9 cellular contexts compared by ENCODE assay signal in the genomic region with DNA sequence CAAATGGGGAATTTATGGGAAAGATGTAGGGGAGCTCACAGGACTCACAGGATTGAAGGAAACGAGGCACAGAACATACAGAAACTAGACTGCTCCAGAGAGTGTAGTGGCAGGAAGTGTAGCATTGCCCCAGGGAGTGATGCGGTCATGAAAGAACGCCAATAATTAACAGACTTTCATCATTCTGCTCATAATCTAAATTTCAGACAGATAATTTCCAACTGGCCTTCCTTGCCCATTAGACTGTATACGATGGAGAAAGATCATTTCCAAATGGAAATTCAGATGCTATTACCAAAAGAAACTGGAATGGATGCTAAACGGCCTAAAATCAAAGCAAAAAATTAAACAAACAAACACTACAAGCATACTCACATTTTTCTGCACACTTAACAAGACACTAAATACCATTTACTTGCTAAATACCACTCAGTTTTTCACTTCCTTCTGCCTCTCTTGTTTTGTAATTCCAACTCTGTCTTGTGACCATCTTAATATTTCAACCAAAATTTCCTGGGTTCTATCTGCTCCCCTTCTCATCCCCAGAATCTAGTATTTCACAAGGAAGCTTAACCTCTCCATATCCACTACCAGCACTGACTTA.
DNase-seq lines count a peak whose midpoint lies in the region; ATAC-seq and TF ChIP-seq lines count a peak whose summit lies in the region.
"Had no signal": no experiment of that assay in that cellular context is flagged by ENCODE, and none has a peak within 500 bp of the region (broad histone marks: within the 10 kb centered on the region; RNA-seq: fewer than 3 reads in every experiment).

No MANE protein-coding gene starts in this region.

- DNase-seq in left ventricle myocardium superior (no peak), left cardiac atrium (no peak), HEK293T (ENCODE audit: extremely low spot score) (no peak), DMS153 (lab: John Stamatoyannopoulos, UW) (no peak), NCI-H146 treated with DMSO at 0.1 percent for 48 hours (lab: John Stamatoyannopoulos, UW; ENCODE audit: unreplicated experiment) (no peak)
- no peak for DNase-seq in stimulated activated CD4-positive, alpha-beta T cell treated with anti-CD3 and anti-CD28 coated beads, Interleukin-4, amount 100 ng/mL, for 24 hours
- DNase-seq: NCI-H526 had no signal

- intact Hi-C loops in left ventricle myocardium superior (cut with micrococcal nuclease) = no loop called here
- intact Hi-C loops in left cardiac atrium (cut with DNase I) = no loop called here
- intact Hi-C loops in dendritic cell treated with granulocyte-macrophage colony-stimulating factor and Interleukin-4, amounts not matched to agents 40 ng/mL and 50 ng/mL, for 4 days (cut with micrococcal nuclease) = loop anchor here (5.0 to 10.0 kb wide), 2 partner anchors 74 to 111 kb away; partner anchors contain the start of gene LPAR1

- peaks cover 33% of the 10 kb centered on the region for H3K4me1 Mint-ChIP-seq in dendritic cell treated with granulocyte-macrophage colony-stimulating factor and Interleukin-4, amounts not matched to agents 40 ng/mL and 50 ng/mL, for 4 days (ENCODE audit: low read depth)

- no peaks in the 10 kb centered on the region for H3K9me3 Mint-ChIP-seq in dendritic cell treated with granulocyte-macrophage colony-stimulating factor and Interleukin-4, amounts not matched to agents 40 ng/mL and 50 ng/mL, for 4 days

- no peaks in the 10 kb centered on the region for H3K27me3 Mint-ChIP-seq in dendritic cell treated with granulocyte-macrophage colony-stimulating factor and Interleukin-4, amounts not matched to agents 40 ng/mL and 50 ng/mL, for 4 days

- POLR2A ChIA-PET in HEK293T (lab: Yijun Ruan, JAX) = no interaction called here

- peaks cover 6% of the 10 kb centered on the region for H3K36me3 Mint-ChIP-seq in dendritic cell treated with granulocyte-macrophage colony-stimulating factor and Interleukin-4, amounts not matched to agents 40 ng/mL and 50 ng/mL, for 4 days (ENCODE audit: low read depth)

- peak overlapping the region; percentile 77 for H3K27ac Mint-ChIP-seq in dendritic cell treated with granulocyte-macrophage colony-stimulating factor and Interleukin-4, amounts not matched to agents 40 ng/mL and 50 ng/mL, for 4 days

- CTCF ChIA-PET in HEK293T (lab: Yijun Ruan, JAX) = no interaction called here

- ATAC-seq in left ventricle myocardium superior (peak; percentile 15), left cardiac atrium (no peak), HG03432 (IDR thresholded peaks at IDR 0.05; ENCODE audit: unreplicated experiment) (peak; percentile 66)

- H3K4me3 Mint-ChIP-seq in dendritic cell treated with granulocyte-macrophage colony-stimulating factor and Interleukin-4, amounts not matched to agents 40 ng/mL and 50 ng/mL, for 4 days = peak overlapping the region; percentile 0

TF ChIP-seq in HEK293T, 16 proteins besides CTCF, POLR2A, EP300 and RAD21:
- TF ChIP-seq HDGF (IDR thresholded peaks at IDR 0.05; ENCODE audit: borderline replicate concordance) (no peak), BHLHE40 (IDR thresholded peaks at IDR 0.05; ENCODE audit: borderline replicate concordance) (no peak), ELF4 (IDR thresholded peaks at IDR 0.05) (no peak), FOXA1 (IDR thresholded peaks at IDR 0.05) (no peak), SUZ12 (IDR thresholded peaks at IDR 0.05) (no peak), L3MBTL2 (conservative IDR thresholded peaks at IDR 0.05) (no peak), ARNT (IDR thresholded peaks at IDR 0.05) (no peak), CTBP1 (IDR thresholded peaks at IDR 0.05; ENCODE audit: borderline replicate concordance) (no peak), FOXM1 (IDR thresholded peaks at IDR 0.05; ENCODE audit: borderline replicate concordance) (no peak), SP1 (IDR thresholded peaks at IDR 0.05) (no peak), ZNF384 (IDR thresholded peaks at IDR 0.05) (no peak), FOXK2 (IDR thresholded peaks at IDR 0.05) (no peak), TARDBP (IDR thresholded peaks at IDR 0.05) (no peak), LEF1 (IDR thresholded peaks at IDR 0.05; ENCODE audit: borderline replicate concordance) (no peak), NFRKB (IDR thresholded peaks at IDR 0.05) (no peak)
- TF ChIP-seq, protein P1, sequence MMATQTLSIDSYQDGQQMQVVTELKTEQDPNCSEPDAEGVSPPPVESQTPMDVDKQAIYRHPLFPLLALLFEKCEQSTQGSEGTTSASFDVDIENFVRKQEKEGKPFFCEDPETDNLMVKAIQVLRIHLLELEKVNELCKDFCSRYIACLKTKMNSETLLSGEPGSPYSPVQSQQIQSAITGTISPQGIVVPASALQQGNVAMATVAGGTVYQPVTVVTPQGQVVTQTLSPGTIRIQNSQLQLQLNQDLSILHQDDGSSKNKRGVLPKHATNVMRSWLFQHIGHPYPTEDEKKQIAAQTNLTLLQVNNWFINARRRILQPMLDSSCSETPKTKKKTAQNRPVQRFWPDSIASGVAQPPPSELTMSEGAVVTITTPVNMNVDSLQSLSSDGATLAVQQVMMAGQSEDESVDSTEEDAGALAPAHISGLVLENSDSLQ (IDR thresholded peaks at IDR 0.05) = no peak
TF ChIP-seq in HEK293T: peak in this region for 0.

Comparison
In these comparisons a context has a peak if more than half of its experiments do, and no peak if none do; other contexts are left out.
1. ATAC-seq: peak in left ventricle myocardium superior (single experiment) and HG03432 (single experiment); none in left cardiac atrium (0 of 2).